ENCODE assay signal across 1 cellular context in the genomic region with DNA sequence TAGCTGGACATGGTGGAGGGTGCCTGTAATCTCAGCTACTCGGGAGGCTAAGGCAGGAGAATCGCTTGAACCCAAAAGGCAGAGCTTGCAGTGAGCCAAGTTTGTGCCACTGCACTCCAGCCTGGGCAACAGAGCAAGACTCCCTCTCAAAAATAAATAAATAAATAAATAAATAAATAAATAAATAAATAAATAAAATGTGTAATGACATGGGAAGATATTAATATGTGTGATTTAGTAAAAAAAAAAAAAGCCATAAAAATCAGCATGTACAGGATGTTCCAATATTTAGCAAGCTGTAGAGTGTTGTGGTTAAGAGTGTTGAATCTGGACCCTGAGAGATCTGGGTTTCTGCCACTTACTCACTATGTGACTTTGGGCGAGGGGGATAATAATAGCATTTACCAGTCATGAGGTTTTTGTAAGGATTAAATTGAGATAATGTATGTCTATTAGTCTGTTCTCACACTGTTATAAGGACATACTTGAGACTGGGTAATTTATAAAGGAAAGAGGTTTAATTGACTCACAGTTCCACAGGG. TPM values are rescaled to one million over a fixed set of nuclear protein-coding genes. Genes with fewer than 3 reads are reported as not detected.
"Had no signal": no experiment of that assay in that cellular context is flagged by ENCODE, and none has a peak within 500 bp of the region (broad histone marks: within the 10 kb centered on the region; RNA-seq: fewer than 3 reads in every experiment).

No MANE protein-coding gene starts in this region.

RNA-seq across cellular contexts. Expression of gene OPHN1, which starts 43.8 kb away (rescaled TPM):
- total RNA-seq: OCI-LY7 had no signal
